In genomic region chr22:41636467-41636866, GRCh38 we compare ENCODE assay signal across 13 cellular contexts. TPM values are rescaled to one million over a fixed set of nuclear protein-coding genes. Genes with fewer than 3 reads are reported as not detected.
DNase-seq lines count a peak whose midpoint lies in the region; ATAC-seq, FAIRE-seq and TF ChIP-seq lines count a peak whose summit lies in the region.
"Had no signal": no experiment of that assay in that cellular context is flagged by ENCODE, and none has a peak within 500 bp of the region (broad histone marks: within the 10 kb centered on the region; RNA-seq: fewer than 3 reads in every experiment).

No MANE protein-coding gene starts in this region.

- no peak overlapping the region for H3K4me3 Mint-ChIP-seq in astrocyte (ENCODE audit: unreplicated experiment)

- intact Hi-C loops in Right ventricle myocardium inferior (cut with DNase I): no loop called here
- intact Hi-C loops in cardiac septum (cut with DNase I): no loop called here

- peaks cover 54% of the 10 kb centered on the region for H3K36me3 ChIP-seq in astrocyte (ENCODE audit: insufficient read depth, low read length)

- ATAC-seq in Right ventricle myocardium inferior (peak; percentile 75), foreskin keratinocyte (peak; percentile 36)
- ATAC-seq: left colon had no signal

- TF ChIP-seq CTCF in astrocyte (IDR thresholded peaks at IDR 0.05; ENCODE audit: insufficient read depth, low read depth, low read length): no peak
- no peak for TF ChIP-seq CTCF in foreskin keratinocyte (conservative IDR thresholded peaks at IDR 0.05)

- H3K79me2 ChIP-seq in astrocyte (ENCODE audit: insufficient read depth, low read length): peaks cover 50% of the 10 kb centered on the region

- peaks cover 12% of the 10 kb centered on the region for H3K36me3 Mint-ChIP-seq in astrocyte (ENCODE audit: low read depth, unreplicated experiment)

- H3K27ac ChIP-seq in astrocyte (ENCODE audit: low read depth, low read length) (no peak overlapping the region), foreskin keratinocyte (no peak overlapping the region)
- H3K27ac ChIP-seq: spleen had no signal

- H3K27ac Mint-ChIP-seq in astrocyte (ENCODE audit: unreplicated experiment): peak overlapping the region; percentile 24

- H3K27me3 Mint-ChIP-seq in astrocyte (ENCODE audit: low read depth, unreplicated experiment): no peaks in the 10 kb centered on the region

- H3K9ac ChIP-seq in astrocyte (ENCODE audit: low read length): no peak overlapping the region

- DNase-seq in Right ventricle myocardium inferior (ENCODE audit: missing footprints) (no peak), cardiac septum (ENCODE audit: low spot score) (no peak), astrocyte (ENCODE audit: low read depth) (peak; percentile 49), foreskin keratinocyte (peak in 1 of 2 donors; percentile 41), superior temporal gyrus (ENCODE audit: extremely low spot score) (peak; percentile 20), hippocampal formation (lab: John Stamatoyannopoulos, UW) (no peak), dermis blood vessel endothelial cell (no peak), SIG-M5 (lab: John Stamatoyannopoulos, UW) (no peak)
- DNase-seq: left colon, MM.1S, NCI-H2171 treated with DMSO at 0.1 percent for 48 hours, spleen had no signal

- no peaks in the 10 kb centered on the region for H3K4me1 Mint-ChIP-seq in astrocyte (ENCODE audit: low read depth, unreplicated experiment)

- no peak for FAIRE-seq in astrocyte (lab: Jason Lieb, UNC)
- FAIRE-seq: GM18507 had no signal

- H3K27me3 ChIP-seq in astrocyte (ENCODE audit: insufficient read depth, low read length): no peaks in the 10 kb centered on the region
- no peaks in the 10 kb centered on the region for H3K27me3 ChIP-seq in foreskin keratinocyte
- H3K27me3 ChIP-seq: spleen had no signal

- no peak overlapping the region for H3K4me3 ChIP-seq in astrocyte (ENCODE audit: insufficient read depth, low read depth, low read length)
- H3K4me3 ChIP-seq: spleen had no signal

- no peaks in the 10 kb centered on the region for H3K4me1 ChIP-seq in astrocyte (ENCODE audit: insufficient read depth, low read length)
- peaks cover 7% of the 10 kb centered on the region for H3K4me1 ChIP-seq in foreskin keratinocyte
- H3K4me1 ChIP-seq: spleen had no signal

- no peak overlapping the region for H3K4me2 ChIP-seq in astrocyte (ENCODE audit: low read length)

- no peaks in the 10 kb centered on the region for H3K9me3 Mint-ChIP-seq in astrocyte (ENCODE audit: unreplicated experiment)

- H4K20me1 ChIP-seq in astrocyte (ENCODE audit: insufficient read depth, low read length): peaks cover 44% of the 10 kb centered on the region

- H2AFZ ChIP-seq in astrocyte (ENCODE audit: low read depth, low read length): no peak overlapping the region

- H3K9me3 ChIP-seq in astrocyte (ENCODE audit: insufficient read depth, low read depth, low read length): no peaks in the 10 kb centered on the region
- H3K9me3 ChIP-seq: spleen had no signal

RNA-seq across cellular contexts. Expression of gene XRCC6, which starts 15.4 kb away (rescaled TPM):
- total RNA-seq in Right ventricle myocardium inferior: 172 TPM
- total RNA-seq in cardiac septum: 155 TPM
- 221 and 232 TPM in 2 replicates for total RNA-seq in astrocyte
- 396 and 449 TPM in 2 replicates for total RNA-seq in foreskin keratinocyte
- polyA plus RNA-seq in foreskin keratinocyte: 342 and 412 TPM in 2 replicates
- total RNA-seq in dermis blood vessel endothelial cell: 343 and 459 TPM in 2 replicates

RNA-seq across cellular contexts. Expression of gene DESI1, which starts 15.6 kb away (rescaled TPM):
- 41.6 TPM for total RNA-seq in Right ventricle myocardium inferior
- 30.6 TPM for total RNA-seq in cardiac septum
- 48.2 and 48.3 TPM in 2 replicates for total RNA-seq in astrocyte
- 34.1 and 35.7 TPM in 2 replicates for total RNA-seq in foreskin keratinocyte
- polyA plus RNA-seq in foreskin keratinocyte: 50.6 and 56.4 TPM in 2 replicates
- 16.5 and 26.7 TPM in 2 replicates for total RNA-seq in dermis blood vessel endothelial cell

RNA-seq across cellular contexts. Expression of gene PMM1, which starts 46.8 kb away (rescaled TPM):
- total RNA-seq in Right ventricle myocardium inferior: 16.2 TPM
- 21.7 TPM for total RNA-seq in cardiac septum
- 39.4 and 42.3 TPM in 2 replicates for total RNA-seq in astrocyte
- total RNA-seq in foreskin keratinocyte: 25.1 and 26.5 TPM in 2 replicates
- polyA plus RNA-seq in foreskin keratinocyte: 53.8 and 63.4 TPM in 2 replicates
- 2.3 and 3.6 TPM in 2 replicates for total RNA-seq in dermis blood vessel endothelial cell

RNA-seq across cellular contexts. Expression of gene SNU13, which starts 52.2 kb away (rescaled TPM):
- 216 TPM for total RNA-seq in Right ventricle myocardium inferior
- 149 TPM for total RNA-seq in cardiac septum
- total RNA-seq in astrocyte: 163 and 175 TPM in 2 replicates
- total RNA-seq in foreskin keratinocyte: 155 and 157 TPM in 2 replicates
- polyA plus RNA-seq in foreskin keratinocyte: 320 and 338 TPM in 2 replicates
- 74.9 and 77.6 TPM in 2 replicates for total RNA-seq in dermis blood vessel endothelial cell

Comparison
In these comparisons a context has a peak if more than half of its experiments do, and no peak if none do; other contexts are left out.
1. DNase-seq: peak in astrocyte (single experiment) and superior temporal gyrus (single experiment); none in Right ventricle myocardium inferior (single experiment), cardiac septum (single experiment), hippocampal formation (0 of 2), dermis blood vessel endothelial cell (single experiment) and SIG-M5 (single experiment).